Comparison of ENCODE assay signal across 21 cellular contexts in the genomic region with DNA sequence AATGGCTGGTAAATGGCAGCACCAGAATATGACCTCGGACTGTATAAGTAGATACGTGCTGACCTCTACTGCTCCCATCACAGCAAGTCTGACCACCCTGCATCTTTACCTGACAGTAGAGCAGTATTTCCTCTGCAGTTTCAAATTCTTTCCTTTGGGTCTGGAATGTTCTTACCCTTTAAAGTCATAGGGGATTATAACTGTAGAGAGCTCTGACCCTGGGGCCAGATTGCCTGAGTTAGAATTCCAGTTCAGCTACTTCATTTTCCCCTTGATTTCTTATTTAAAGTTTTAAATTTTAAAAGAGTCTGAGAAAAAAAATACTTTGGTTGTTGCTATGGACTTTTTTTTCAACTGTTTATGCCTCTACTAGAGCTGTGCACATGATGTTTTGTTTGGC.
"Had no signal": no experiment of that assay in that cellular context is flagged by ENCODE, and none has a peak within 500 bp of the region (broad histone marks: within the 10 kb centered on the region; RNA-seq: fewer than 3 reads in every experiment).

No MANE protein-coding gene starts in this region.

- H3K4me1 ChIP-seq: lower lobe of right lung had no signal

- H3K4me3 ChIP-seq: esophagus squamous epithelium, hepatocyte, left ventricle myocardium inferior, lower lobe of right lung, psoas muscle, right lobe of liver, transverse colon had no signal

- H3K9me3 ChIP-seq: esophagus squamous epithelium, left ventricle myocardium inferior, lower lobe of right lung, psoas muscle, right lobe of liver, transverse colon had no signal

- H3K36me3 ChIP-seq: esophagus squamous epithelium, left ventricle myocardium inferior, lower lobe of right lung, right lobe of liver, transverse colon had no signal

- H2AFZ ChIP-seq: hepatocyte had no signal

- ATAC-seq: left cardiac atrium; lower lobe of right lung; psoas muscle; right lobe of liver; stimulated activated effector memory CD8-positive, alpha-beta T cell treated with anti-CD3 and anti-CD28 coated beads, Interleukin-12 subunit alpha, Interleukin-12 subunit beta, amount 100 ng/mL, for 72 hours had no signal

- H3K27ac Mint-ChIP-seq: memory B cell; nephron; stimulated activated effector memory CD8-positive, alpha-beta T cell treated with anti-CD3 and anti-CD28 coated beads, Interleukin-12 subunit alpha, Interleukin-12 subunit beta, amount 100 ng/mL, for 72 hours; stimulated activated naive CD8-positive, alpha-beta T cell treated with anti-CD3 and anti-CD28 coated beads, Interleukin-15, Interleukin-2, amounts not matched to agents 100 ng/mL and 50 ng/mL, for 24 hours had no signal

- DNase-seq: dermis blood vessel endothelial cell; esophagus squamous epithelium; foreskin fibroblast; head of caudate nucleus; kidney; left cardiac atrium; left ventricle myocardium inferior; lower lobe of right lung; midbrain; occipital lobe; psoas muscle; retina; right lobe of liver; stimulated activated CD4-positive, alpha-beta T cell treated with anti-CD3 and anti-CD28 coated beads, Interleukin-4, amount 100 ng/mL, for 1 hour; stimulated activated CD8-positive, alpha-beta memory T cell treated with anti-CD3 and anti-CD28 coated beads, Interleukin-4, amount 100 ng/mL, for 48 hours; transverse colon had no signal

- H3K36me3 Mint-ChIP-seq: memory B cell; stimulated activated effector memory CD8-positive, alpha-beta T cell treated with anti-CD3 and anti-CD28 coated beads, Interleukin-12 subunit alpha, Interleukin-12 subunit beta, amount 100 ng/mL, for 72 hours had no signal

- H3K4me3 Mint-ChIP-seq: memory B cell; nephron; stimulated activated effector memory CD8-positive, alpha-beta T cell treated with anti-CD3 and anti-CD28 coated beads, Interleukin-12 subunit alpha, Interleukin-12 subunit beta, amount 100 ng/mL, for 72 hours; stimulated activated naive CD8-positive, alpha-beta T cell treated with anti-CD3 and anti-CD28 coated beads, Interleukin-15, Interleukin-2, amounts not matched to agents 100 ng/mL and 50 ng/mL, for 24 hours had no signal

- H3K4me1 Mint-ChIP-seq: memory B cell; stimulated activated effector memory CD8-positive, alpha-beta T cell treated with anti-CD3 and anti-CD28 coated beads, Interleukin-12 subunit alpha, Interleukin-12 subunit beta, amount 100 ng/mL, for 72 hours had no signal

- H3K4me2 ChIP-seq: hepatocyte had no signal

- H3K27me3 ChIP-seq: esophagus squamous epithelium, hepatocyte, right lobe of liver, transverse colon had no signal

- H3K9me3 Mint-ChIP-seq: memory B cell; nephron; stimulated activated effector memory CD8-positive, alpha-beta T cell treated with anti-CD3 and anti-CD28 coated beads, Interleukin-12 subunit alpha, Interleukin-12 subunit beta, amount 100 ng/mL, for 72 hours; stimulated activated naive CD8-positive, alpha-beta T cell treated with anti-CD3 and anti-CD28 coated beads, Interleukin-15, Interleukin-2, amounts not matched to agents 100 ng/mL and 50 ng/mL, for 24 hours had no signal

- H3K27ac ChIP-seq: esophagus squamous epithelium, hepatocyte, left ventricle myocardium inferior, lower lobe of right lung, psoas muscle, right lobe of liver, transverse colon had no signal

- H3K27me3 Mint-ChIP-seq: memory B cell had no signal

- H3K79me2 ChIP-seq: hepatocyte had no signal
